ENCODE assay signal across 11 cellular contexts in the genomic region with DNA sequence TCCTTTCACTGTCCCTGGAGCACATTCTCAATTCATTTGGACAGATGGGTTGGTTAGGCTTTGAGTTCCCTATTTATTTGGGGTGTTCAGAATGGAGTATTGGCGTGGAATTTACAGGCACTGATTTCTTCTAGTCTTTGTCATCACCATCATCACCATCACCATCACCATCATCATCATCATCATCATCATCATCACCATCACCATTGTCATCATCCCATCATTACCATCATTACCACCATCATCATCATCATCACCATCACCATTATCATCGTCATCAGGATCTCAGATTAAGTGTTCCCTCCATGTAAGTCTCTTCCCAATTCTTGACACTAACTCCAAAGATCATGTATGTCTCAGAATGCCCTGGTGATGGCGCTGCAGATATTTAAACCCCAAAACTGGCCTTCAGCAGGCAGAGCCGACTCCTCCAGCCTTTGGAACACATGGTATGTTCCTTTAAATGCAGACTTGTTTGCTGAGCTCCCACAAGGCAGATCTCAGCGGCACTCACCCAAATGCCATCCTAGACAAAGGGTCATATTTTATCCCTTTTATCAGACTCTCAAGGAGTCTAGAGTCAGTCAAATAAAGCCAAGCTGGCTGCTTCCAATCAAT. TPM values are rescaled to one million over a fixed set of nuclear protein-coding genes. Genes with fewer than 3 reads are reported as not detected.
DNase-seq lines count a peak whose midpoint lies in the region; ATAC-seq and TF ChIP-seq lines count a peak whose summit lies in the region.
"Had no signal": no experiment of that assay in that cellular context is flagged by ENCODE, and none has a peak within 500 bp of the region (broad histone marks: within the 10 kb centered on the region; RNA-seq: fewer than 3 reads in every experiment).

No MANE protein-coding gene starts in this region.

- H3K9me3 ChIP-seq in mesenchymal stem cell (ENCODE audit: control insufficient read depth, low read length), result no peaks in the 10 kb centered on the region

- H3K27ac ChIP-seq in mesenchymal stem cell (ENCODE audit: low read length, poor library complexity, severe bottlenecking), result no peak overlapping the region

- H3K27me3 Mint-ChIP-seq in brain, result no peaks in the 10 kb centered on the region

- peaks cover 0 to 9% of the 10 kb centered on the region in 2 experiments for H3K27me3 ChIP-seq in mesenchymal stem cell (ENCODE audit: control insufficient read depth in 1 of 2, insufficient read depth in 1 of 2, low read length in 2 of 2)

- no peak overlapping the region for H3K9ac ChIP-seq in mesenchymal stem cell (ENCODE audit: low read length)

- no peak overlapping the region for H2BK12ac ChIP-seq in mesenchymal stem cell (ENCODE audit: low read length in 2 of 2)

- no peak overlapping the region for H2BK120ac ChIP-seq in mesenchymal stem cell (ENCODE audit: low read depth, low read length)

- no peak overlapping the region for H4K8ac ChIP-seq in mesenchymal stem cell (ENCODE audit: low read length)

- H3K14ac ChIP-seq in mesenchymal stem cell (ENCODE audit: low read length in 2 of 2), result no peak overlapping the region

- DNase-seq in ELF-1 (ENCODE audit: low read depth, low spot score), result peak; percentile 64
- DNase-seq in LHCN-M2 (ENCODE audit: low read depth), result peak; percentile 13
- DNase-seq in mesenchymal stem cell, result peak; percentile 5
- no peak for DNase-seq in SW 1271 (lab: John Stamatoyannopoulos, UW)
- DNase-seq: effector CD4-positive, alpha-beta T cell; hippocampal formation; midbrain had no signal

- no peaks in the 10 kb centered on the region for H3K36me3 ChIP-seq in mesenchymal stem cell (ENCODE audit: control insufficient read depth in 1 of 2, insufficient read depth in 2 of 2, low read depth in 1 of 2, low read length in 2 of 2)

- WGBS in mesenchymal stem cell, result 36% methylated on average over 5 of the region's 5 CpGs

- H3K36me3 Mint-ChIP-seq in brain, result no peaks in the 10 kb centered on the region

- no peak overlapping the region for H2AK5ac ChIP-seq in mesenchymal stem cell (ENCODE audit: low read length, severe bottlenecking)

- no peak overlapping the region for H3K4me2 ChIP-seq in mesenchymal stem cell (ENCODE audit: low read length, poor library complexity, severe bottlenecking)

- peak; percentile 32 to 58 for TF ChIP-seq CTCF in brain (conservative IDR thresholded peaks at IDR 0.05)

- H3K4me3 ChIP-seq in mesenchymal stem cell (ENCODE audit: insufficient read depth in 1 of 2, low read depth in 1 of 2, low read length in 2 of 2), result no peak overlapping the region

- H3K9me3 Mint-ChIP-seq in brain, result peaks cover 0 to 3% (median 0%) of the 10 kb centered on the region in 5 experiments

- peaks cover 24% of the 10 kb centered on the region for H3K4me1 Mint-ChIP-seq in brain

- H2BK5ac ChIP-seq in mesenchymal stem cell (ENCODE audit: low read depth, low read length, poor library complexity, severe bottlenecking), result no peak overlapping the region

- ATAC-seq in HG03521 (IDR thresholded peaks at IDR 0.05; ENCODE audit: unreplicated experiment) (no peak), HG02588 (IDR thresholded peaks at IDR 0.05; ENCODE audit: unreplicated experiment) (no peak)

- peak overlapping the region in 1 of 5 experiments; percentile 2 for H3K27ac Mint-ChIP-seq in brain

- no peaks in the 10 kb centered on the region for H3K79me1 ChIP-seq in mesenchymal stem cell (replicated peaks; ENCODE audit: low read length, poor library complexity, severe bottlenecking)

- no peak overlapping the region for H3K4me3 Mint-ChIP-seq in brain

- H2BK15ac ChIP-seq in mesenchymal stem cell (ENCODE audit: low read depth, poor library complexity, severe bottlenecking), result no peak overlapping the region

- no peak overlapping the region for H3K4ac ChIP-seq in mesenchymal stem cell (ENCODE audit: low read depth in 1 of 2, low read length in 2 of 2)

- no peak overlapping the region for H3K23ac ChIP-seq in mesenchymal stem cell (ENCODE audit: low read length in 2 of 2)

- no peak overlapping the region for H3K18ac ChIP-seq in mesenchymal stem cell (ENCODE audit: low read depth in 1 of 2, low read length in 2 of 2)

- no peak overlapping the region for H2AFZ ChIP-seq in mesenchymal stem cell (ENCODE audit: low read depth, low read length)

- no peak overlapping the region for H4K91ac ChIP-seq in mesenchymal stem cell (ENCODE audit: low read length)

- no peaks in the 10 kb centered on the region for H3K4me1 ChIP-seq in mesenchymal stem cell (ENCODE audit: control insufficient read depth, insufficient read depth, low read depth, low read length)

RNA-seq across cellular contexts. Expression of gene FAM9A, which starts 19.8 kb away (rescaled TPM):
- total RNA-seq in LHCN-M2 (2014; rRNA removed), result not detected in 2 replicates
- polyA plus RNA-seq in LHCN-M2 (2012), result not detected
- not detected for polyA plus RNA-seq in brain (ENCODE audit: insufficient read depth, low read depth, low replicate concordance)
- polyA plus RNA-seq in mesenchymal stem cell (2013, experiment 1 of 2), result not detected
- not detected for polyA plus RNA-seq in mesenchymal stem cell (2013, experiment 2 of 2)
- total RNA-seq: pulmonary artery endothelial cell had no signal

Comparison
In these comparisons a context has a peak if more than half of its experiments do, and no peak if none do; other contexts are left out.
1. DNase-seq: peak in ELF-1 (single experiment), LHCN-M2 (single experiment) and mesenchymal stem cell (single experiment); none in SW 1271 (0 of 2).